ENCODE assay signal across 14 cellular contexts in the genomic region with DNA sequence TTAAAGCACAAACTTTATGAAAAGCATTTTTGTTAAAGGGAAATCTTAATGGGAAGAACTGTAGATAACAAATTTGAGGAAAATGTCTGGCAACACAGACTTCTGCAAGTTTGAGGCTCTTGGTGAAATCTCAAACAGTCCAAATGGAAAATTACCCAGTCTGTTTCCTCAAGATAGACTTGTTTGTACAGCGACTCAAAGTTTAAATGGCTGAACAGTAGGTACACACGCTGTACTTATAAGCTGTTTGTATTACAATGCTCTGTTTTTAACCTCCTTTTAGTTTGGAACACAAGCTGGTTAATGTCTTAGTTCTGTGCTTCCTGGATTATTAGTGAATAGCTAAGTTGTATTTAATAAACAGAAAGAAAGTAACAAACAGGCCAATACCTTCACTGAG.
DNase-seq lines count a peak whose midpoint lies in the region; ATAC-seq and TF ChIP-seq lines count a peak whose summit lies in the region.
"Had no signal": no experiment of that assay in that cellular context is flagged by ENCODE, and none has a peak within 500 bp of the region (broad histone marks: within the 10 kb centered on the region; RNA-seq: fewer than 3 reads in every experiment).

No MANE protein-coding gene starts in this region.

- H3K4me3 ChIP-seq in adipocyte (ENCODE audit: low read length) = no peak overlapping the region
- H3K4me3 ChIP-seq in fibroblast of pulmonary artery (replicated peaks; ENCODE audit: low read depth, low read length) = no peak overlapping the region
- H3K4me3 ChIP-seq in muscle layer of duodenum (ENCODE audit: low read depth in 1 of 2, low read length in 2 of 2) = no peak overlapping the region
- H3K4me3 ChIP-seq in upper lobe of right lung = no peak overlapping the region

- intact Hi-C loops in upper lobe of right lung (cut with DNase I) = no loop called here

- H3K9ac ChIP-seq in adipocyte (ENCODE audit: low read length) = peak overlapping the region; percentile 26

- DNase-seq in adipocyte (ENCODE audit: low read depth) (peak; percentile 34), fibroblast of pulmonary artery (ENCODE audit: low read depth) (peak; percentile 43), upper lobe of right lung (no peak), mesenteric fat pad (ENCODE audit: low spot score) (no peak), superior temporal gyrus (ENCODE audit: extremely low spot score) (no peak)
- DNase-seq: activated CD4-positive, alpha-beta memory T cell treated with anti-CD3 and anti-CD28 coated beads, Interleukin-2, amount 10 ng/mL, durations not matched to agents 7 days and 5 days; activated effector memory CD4-positive, alpha-beta T cell treated with Interleukin-2 at 50 U/mL for 16 hours; CD4-positive, CD25-positive, alpha-beta regulatory T cell; IMR-90; NCI-H1417 treated with DMSO at 0.1 percent for 48 hours; NCI-H526 treated with DMSO at 0.1 percent for 48 hours; stimulated activated CD4-positive, alpha-beta T cell treated with anti-CD3 and anti-CD28 coated beads, Interleukin-2, amount 100 ng/mL, for 48 hours had no signal

- H3K36me3 ChIP-seq in adipocyte (ENCODE audit: control insufficient read depth, insufficient read depth, low read length, severe bottlenecking) (no peaks in the 10 kb centered on the region), muscle layer of duodenum (ENCODE audit: control insufficient read depth in 1 of 2, insufficient read depth in 2 of 2, low read length in 2 of 2) (no peaks in the 10 kb centered on the region), upper lobe of right lung (no peaks in the 10 kb centered on the region)

- H3K27ac ChIP-seq in muscle layer of duodenum (ENCODE audit: low read length) (peak overlapping the region; percentile 58), upper lobe of right lung (peak overlapping the region; percentile 64)

- H3K27me3 ChIP-seq in adipocyte (replicated peaks; ENCODE audit: control insufficient read depth, insufficient read depth, low read length) (no peaks in the 10 kb centered on the region), muscle layer of duodenum (ENCODE audit: low read depth, low read length) (no peaks in the 10 kb centered on the region), upper lobe of right lung (no peaks in the 10 kb centered on the region)

- no peak for TF ChIP-seq CTCF in fibroblast of pulmonary artery (IDR thresholded peaks at IDR 0.05; ENCODE audit: low read length, missing control alignments)
- no peak for TF ChIP-seq CTCF in upper lobe of right lung (IDR thresholded peaks at IDR 0.05)

- H3K4me1 ChIP-seq in adipocyte (ENCODE audit: control insufficient read depth, insufficient read depth, low read length) = peaks cover 25% of the 10 kb centered on the region
- H3K4me1 ChIP-seq in muscle layer of duodenum (ENCODE audit: control insufficient read depth in 1 of 2, insufficient read depth in 2 of 2, low read length in 2 of 2) = peaks cover 0 to 6% of the 10 kb centered on the region in 2 donors
- H3K4me1 ChIP-seq in upper lobe of right lung = peaks cover 22% of the 10 kb centered on the region

- ATAC-seq in upper lobe of right lung (peak; percentile 52), GM21723 (IDR thresholded peaks at IDR 0.05; ENCODE audit: unreplicated experiment) (no peak)

- H3K9me3 ChIP-seq in adipocyte (ENCODE audit: control insufficient read depth, low read length) (no peaks in the 10 kb centered on the region), muscle layer of duodenum (ENCODE audit: control insufficient read depth in 1 of 2, low read length in 2 of 2) (no peaks in the 10 kb centered on the region), upper lobe of right lung (no peaks in the 10 kb centered on the region)

Comparison
In these comparisons a context has a peak if more than half of its experiments do, and no peak if none do; other contexts are left out.
1. DNase-seq: peak in adipocyte (single experiment) and fibroblast of pulmonary artery (single experiment); none in upper lobe of right lung (single experiment), mesenteric fat pad (single experiment) and superior temporal gyrus (single experiment).